15 cellular contexts compared by ENCODE assay signal in the genomic region with DNA sequence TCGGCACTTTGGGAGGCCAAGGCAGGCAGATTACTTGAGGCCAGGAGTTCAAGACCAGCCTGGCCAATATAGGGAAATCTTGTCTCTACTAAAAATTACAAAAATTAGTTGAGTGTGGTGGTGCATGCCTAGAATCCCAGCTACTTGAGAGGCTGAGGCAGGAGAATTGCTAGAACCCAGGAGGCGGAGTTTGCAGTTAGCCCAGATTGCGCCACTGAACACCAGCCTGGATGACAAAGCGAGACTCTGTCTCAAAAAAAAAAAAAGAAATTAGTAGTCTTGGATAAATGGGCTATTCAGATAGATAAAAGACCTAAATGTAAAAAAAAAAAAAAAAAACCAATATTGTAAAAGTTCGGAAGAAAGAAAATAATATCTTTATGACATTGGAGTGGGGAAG. TPM values are rescaled to one million over a fixed set of nuclear protein-coding genes. Genes with fewer than 3 reads are reported as not detected.
DNase-seq lines count a peak whose midpoint lies in the region; ATAC-seq and TF ChIP-seq lines count a peak whose summit lies in the region.
"Had no signal": no experiment of that assay in that cellular context is flagged by ENCODE, and none has a peak within 500 bp of the region (broad histone marks: within the 10 kb centered on the region; RNA-seq: fewer than 3 reads in every experiment).

No MANE protein-coding gene starts in this region.

- DNase-seq in SIG-M5 treated with dmso at 0.1 percent for 504 hours (lab: John Stamatoyannopoulos, UW; ENCODE audit: unreplicated experiment) (peak; percentile 49), SIG-M5 (lab: John Stamatoyannopoulos, UW) (no peak), MV-4-11 (lab: John Stamatoyannopoulos, UW) (peak; percentile 16), T-helper 17 cell (no peak), PC-9 (no peak), OCI-LY7 (ENCODE audit: low spot score) (no peak), CD1c-positive myeloid dendritic cell (ENCODE audit: extremely low spot score) (no peak)
- DNase-seq: Caco-2; CD4-positive, alpha-beta T cell; GDM1; H9 had no signal

- peaks cover 5% of the 10 kb centered on the region for H3K27me3 Mint-ChIP-seq in T-helper 17 cell
- H3K27me3 Mint-ChIP-seq: B cell; CD4-positive, alpha-beta T cell had no signal

- CTCF ChIA-PET in PC-9 (lab: Charles Lee) (no interaction called here), OCI-LY7 (lab: Charles Lee; ENCODE audit: unreplicated experiment) (no interaction called here)

- no peaks in the 10 kb centered on the region for H4K20me1 ChIP-seq in PC-9 (ENCODE audit: insufficient read depth)
- no peaks in the 10 kb centered on the region for H4K20me1 ChIP-seq in OCI-LY7 (ENCODE audit: insufficient read depth, low read length)
- H4K20me1 ChIP-seq: BLaER1 treated with 17β-estradiol and CSF1 and Interleukin-3, amounts not matched to agents 10 nM and 100 nM had no signal

- H3K4me1 Mint-ChIP-seq in T-helper 17 cell, result no peaks in the 10 kb centered on the region

- POLR2A ChIA-PET in PC-9 (lab: Charles Lee; ENCODE audit: unreplicated experiment) (no interaction called here), OCI-LY7 (lab: Charles Lee) (interaction anchor here (1.6 kb wide), 1 partner anchor 18 kb away, joined by 6 read pairs; no protein-coding TSS in a partner anchor)

- H3K27ac ChIP-seq in PC-9 (no peak overlapping the region), OCI-LY7 (ENCODE audit: low read depth, low read length, poor library complexity, severe bottlenecking) (no peak overlapping the region)
- H3K27ac ChIP-seq: BLaER1 treated with 17β-estradiol and CSF1 and Interleukin-3, amounts not matched to agents 10 nM and 100 nM had no signal

- no peaks in the 10 kb centered on the region for H3F3A ChIP-seq in PC-9 (ENCODE audit: insufficient read depth, low read depth)

- no peak for ATAC-seq in T-helper 17 cell

- H3K36me3 ChIP-seq in PC-9 (ENCODE audit: low read depth), result no peaks in the 10 kb centered on the region
- no peaks in the 10 kb centered on the region; the same call in 1 of the 2 replicates for H3K36me3 ChIP-seq in OCI-LY7 (ENCODE audit: insufficient read depth, low read length)

- peak overlapping the region; percentile 6 for H3K27ac Mint-ChIP-seq in T-helper 17 cell
- H3K27ac Mint-ChIP-seq: B cell; CD4-positive, alpha-beta T cell; H9 had no signal

- H3K9me2 ChIP-seq in PC-9 (ENCODE audit: insufficient read depth) (peaks cover 3% of the 10 kb centered on the region; the same call in 1 of the 2 replicates), OCI-LY7 (ENCODE audit: insufficient read depth, low read length) (no peaks in the 10 kb centered on the region)

- intact Hi-C loops in PC-9 (cut with micrococcal nuclease; ENCODE audit: unreplicated experiment), result no loop called here
- intact Hi-C loops in OCI-LY7 (cut with micrococcal nuclease; ENCODE audit: unreplicated experiment), result no loop called here

- H3K4me3 Mint-ChIP-seq in T-helper 17 cell, result no peak overlapping the region
- H3K4me3 Mint-ChIP-seq: B cell; CD4-positive, alpha-beta T cell; H9 had no signal

- TF ChIP-seq CTCF in PC-9 (conservative IDR thresholded peaks at IDR 0.05), result no peak
- TF ChIP-seq CTCF in OCI-LY7 (conservative IDR thresholded peaks at IDR 0.05; ENCODE audit: low read length), result no peak

- H3K79me2 ChIP-seq in PC-9 (ENCODE audit: low read depth) (no peaks in the 10 kb centered on the region), OCI-LY7 (ENCODE audit: insufficient read depth, low read depth, low read length) (no peaks in the 10 kb centered on the region)

- H3K4me1 ChIP-seq in PC-9 (replicated peaks; ENCODE audit: insufficient read depth), result no peaks in the 10 kb centered on the region
- H3K4me1 ChIP-seq in OCI-LY7 (ENCODE audit: insufficient read depth, low read length, poor library complexity, severe bottlenecking), result peaks cover 21% of the 10 kb centered on the region
- H3K4me1 ChIP-seq: Caco-2 had no signal

- BruUV-seq in PC-9 (replicated peaks; lab: Mats Ljungman, UMichigan) (no TSS peak), OCI-LY7 (replicated peaks; lab: Mats Ljungman, UMichigan) (no TSS peak)

- H3K4me3 ChIP-seq in PC-9, result no peak overlapping the region
- no peak overlapping the region for H3K4me3 ChIP-seq in OCI-LY7 (ENCODE audit: low read depth, low read length, poor library complexity, severe bottlenecking)
- H3K4me3 ChIP-seq: BLaER1 treated with 17β-estradiol and CSF1 and Interleukin-3, amounts not matched to agents 10 nM and 100 nM had no signal

- H3K4me2 ChIP-seq in PC-9, result no peak overlapping the region
- no peak overlapping the region for H3K4me2 ChIP-seq in OCI-LY7 (ENCODE audit: low read length)
- H3K4me2 ChIP-seq: BLaER1 treated with 17β-estradiol and CSF1 and Interleukin-3, amounts not matched to agents 10 nM and 100 nM had no signal

- H2AFZ ChIP-seq in PC-9, result no peak overlapping the region
- H2AFZ ChIP-seq in OCI-LY7 (ENCODE audit: low read length), result no peak overlapping the region

- peaks cover 9% of the 10 kb centered on the region for H3K36me3 Mint-ChIP-seq in T-helper 17 cell (ENCODE audit: low read depth)

- H3K27me3 ChIP-seq in PC-9 (ENCODE audit: insufficient read depth, low read depth), result no peaks in the 10 kb centered on the region
- H3K27me3 ChIP-seq: BLaER1 treated with 17β-estradiol and CSF1 and Interleukin-3, amounts not matched to agents 10 nM and 100 nM had no signal

- no peaks in the 10 kb centered on the region for H3K9me3 ChIP-seq in T-helper 17 cell (ENCODE audit: control insufficient read depth, low read length, poor library complexity, severe bottlenecking)
- H3K9me3 ChIP-seq in PC-9 (ENCODE audit: insufficient read depth, low read depth), result no peaks in the 10 kb centered on the region
- peaks cover 3% of the 10 kb centered on the region; the same call in 1 of the 2 replicates for H3K9me3 ChIP-seq in OCI-LY7 (ENCODE audit: low read length)

RNA-seq across cellular contexts. Expression of a gene that starts 26.8 kb away (rescaled TPM):
- total RNA-seq in T-helper 17 cell, result 10 to 100 TPM; 64.2 to 66.0 TPM
- total RNA-seq in PC-9 (2021), result 45.2 and 45.8 TPM in 2 replicates
- total RNA-seq in OCI-LY7 (2014; rRNA removed; shearing (Covaris generic)), result 322 and 392 TPM in 2 replicates
- 225 and 277 TPM in 2 replicates for total RNA-seq in OCI-LY7 (2022)

RNA-seq across cellular contexts. Expression of a gene that starts 39.3 kb away (rescaled TPM):
- not detected for total RNA-seq in T-helper 17 cell
- total RNA-seq in PC-9 (2021), result not detected in 2 replicates
- total RNA-seq in OCI-LY7 (2014; rRNA removed; shearing (Covaris generic)), result not detected in 2 replicates
- total RNA-seq in OCI-LY7 (2022), result not detected in 2 replicates
- total RNA-seq: A172; Caco-2; CD4-positive, alpha-beta T cell; HT1080 had no signal

Comparison
In these comparisons a context has a peak if more than half of its experiments do, and no peak if none do; other contexts are left out.
1. DNase-seq: peak in SIG-M5 treated with dmso at 0.1 percent for 504 hours (single experiment) and MV-4-11 (single experiment); none in SIG-M5 (single experiment), T-helper 17 cell (0 of 3), PC-9 (0 of 2), OCI-LY7 (single experiment) and CD1c-positive myeloid dendritic cell (single experiment).